In genomic region chr12:80681287-80681686, GRCh38 we compare ENCODE assay signal across 17 cellular contexts. TPM values are rescaled to one million over a fixed set of nuclear protein-coding genes. Genes with fewer than 3 reads are reported as not detected.
DNase-seq lines count a peak whose midpoint lies in the region; ATAC-seq and TF ChIP-seq lines count a peak whose summit lies in the region.
"Had no signal": no experiment of that assay in that cellular context is flagged by ENCODE, and none has a peak within 500 bp of the region (broad histone marks: within the 10 kb centered on the region; RNA-seq: fewer than 3 reads in every experiment).

No MANE protein-coding gene starts in this region.

- no peaks in the 10 kb centered on the region for H3K9me3 ChIP-seq in skeletal muscle satellite cell (replicated peaks; ENCODE audit: low read length)
- H3K9me3 ChIP-seq: left lung, sigmoid colon had no signal

- ATAC-seq in GM19351 (IDR thresholded peaks at IDR 0.05; ENCODE audit: unreplicated experiment) (peak; percentile 91), HG02588 (IDR thresholded peaks at IDR 0.05; ENCODE audit: unreplicated experiment) (peak; percentile 91)
- ATAC-seq: left lung; naive thymus-derived CD8-positive, alpha-beta T cell; Right ventricle myocardium inferior had no signal

- H3K4me3 ChIP-seq in KMS-11 (IDR thresholded peaks at IDR 0.05; ENCODE audit: insufficient read depth, low read depth, low read length) (no peak overlapping the region), skeletal muscle satellite cell (ENCODE audit: low read length) (peak overlapping the region; percentile 13)
- H3K4me3 ChIP-seq: left lung, sigmoid colon had no signal

- no peaks in the 10 kb centered on the region for H4K20me1 ChIP-seq in KMS-11 (ENCODE audit: insufficient read depth)

- no peaks in the 10 kb centered on the region for H3K79me2 ChIP-seq in KMS-11 (ENCODE audit: insufficient read depth, low read depth)

- peaks cover 23% of the 10 kb centered on the region for H3K4me1 ChIP-seq in KMS-11 (ENCODE audit: low read depth, poor library complexity, severe bottlenecking)
- H3K4me1 ChIP-seq in skeletal muscle satellite cell (ENCODE audit: control insufficient read depth, insufficient read depth, low read length): peaks cover 36% of the 10 kb centered on the region
- H3K4me1 ChIP-seq: left lung, sigmoid colon had no signal

- H3K9ac ChIP-seq in KMS-11 (no peak overlapping the region), skeletal muscle satellite cell (ENCODE audit: low read depth, low read length) (peak overlapping the region; percentile 83)

- H3K36me3 ChIP-seq in KMS-11 (ENCODE audit: insufficient read depth) (no peaks in the 10 kb centered on the region), skeletal muscle satellite cell (ENCODE audit: insufficient read depth, low read length) (no peaks in the 10 kb centered on the region)
- H3K36me3 ChIP-seq: left lung, sigmoid colon had no signal

- H3K27me3 ChIP-seq in KMS-11 (ENCODE audit: insufficient read depth, low read depth) (no peaks in the 10 kb centered on the region), skeletal muscle satellite cell (ENCODE audit: control insufficient read depth, insufficient read depth, low read length) (no peaks in the 10 kb centered on the region)
- H3K27me3 ChIP-seq: left lung, sigmoid colon had no signal

- H3K27ac ChIP-seq in KMS-11: peak overlapping the region; percentile 56; the same call in 1 of the 2 replicates
- H3K27ac ChIP-seq in substantia nigra (ENCODE audit: low read depth, low read length, poor library complexity, severe bottlenecking): no peak overlapping the region
- H3K27ac ChIP-seq: left lung, sigmoid colon had no signal

- TF ChIP-seq CTCF in KMS-11 (conservative IDR thresholded peaks at IDR 0.05; ENCODE audit: low read depth, low read length): no peak

- no peak overlapping the region for H2AFZ ChIP-seq in KMS-11 (ENCODE audit: low read depth)

- peak overlapping the region; percentile 56 for H3K4me2 ChIP-seq in KMS-11
- H3K4me2 ChIP-seq in skeletal muscle satellite cell (ENCODE audit: low read length): peak overlapping the region; percentile 74

- DNase-seq in NCI-H1105 (lab: John Stamatoyannopoulos, UW): no peak
- DNase-seq in substantia nigra (lab: John Stamatoyannopoulos, UW): no peak
- DNase-seq in activated CD4-positive, alpha-beta T cell treated with anti-CD3 and anti-CD28 coated beads for 4 hours: no peak
- DNase-seq: CD4-positive, CD25-positive, alpha-beta regulatory T cell; central memory CD4-positive, alpha-beta T cell; HCEC 1CT; hypothalamus; left lung; naive thymus-derived CD8-positive, alpha-beta T cell; NCI-H526; sigmoid colon had no signal

RNA-seq across cellular contexts. Expression of gene MYF6, which starts 26.1 kb away (rescaled TPM):
- under 0.01 and 2.0 TPM in 2 replicates for total RNA-seq in skeletal muscle satellite cell (2012; rRNA removed)
- total RNA-seq: activated CD8-positive, alpha-beta memory T cell treated with anti-CD3 and anti-CD28 coated beads for 36 hours; CD4-positive, CD25-positive, alpha-beta regulatory T cell; left lung; naive thymus-derived CD8-positive, alpha-beta T cell; Right ventricle myocardium inferior; sigmoid colon had no signal

RNA-seq across cellular contexts. Expression of gene MYF5, which starts 35.4 kb away (rescaled TPM):
- total RNA-seq in skeletal muscle satellite cell (2012; rRNA removed): 3.0 and 16.4 TPM in 2 replicates
- total RNA-seq: activated CD8-positive, alpha-beta memory T cell treated with anti-CD3 and anti-CD28 coated beads for 36 hours; CD4-positive, CD25-positive, alpha-beta regulatory T cell; left lung; naive thymus-derived CD8-positive, alpha-beta T cell; Right ventricle myocardium inferior; sigmoid colon had no signal
